In genomic region chr2:106165556-106165955, GRCh38 we compare ENCODE assay signal across 25 cellular contexts. TPM values are rescaled to one million over a fixed set of nuclear protein-coding genes. Genes with fewer than 3 reads are reported as not detected.
DNase-seq lines count a peak whose midpoint lies in the region; ATAC-seq lines count a peak whose summit lies in the region.
"Had no signal": no experiment of that assay in that cellular context is flagged by ENCODE, and none has a peak within 500 bp of the region (broad histone marks: within the 10 kb centered on the region; RNA-seq: fewer than 3 reads in every experiment).

No MANE protein-coding gene starts in this region.

- peak overlapping the region; percentile 28 for H4K91ac ChIP-seq in trophoblast cell (ENCODE audit: low read depth, low read length)

- H2AK5ac ChIP-seq in trophoblast cell (ENCODE audit: low read length), result no peak overlapping the region

- no peak for ATAC-seq in activated T-cell treated with anti-CD3 and anti-CD28 coated beads, Interleukin-2, amount 50 U/mL, for 72 hours (replicated peaks in 1 of 2)
- ATAC-seq: gastroesophageal sphincter had no signal

- peaks cover 4% of the 10 kb centered on the region for H3K79me1 ChIP-seq in trophoblast cell (ENCODE audit: low read length)

- peaks cover 79% of the 10 kb centered on the region for H3K4me1 Mint-ChIP-seq in activated T-cell treated with anti-CD3 and anti-CD28 coated beads, Interleukin-2, amount 50 U/mL, for 72 hours (ENCODE audit: low read depth)

- no peak overlapping the region for H3K4me2 ChIP-seq in trophoblast cell (ENCODE audit: low read length)

- no peak overlapping the region for H3K23ac ChIP-seq in trophoblast cell (ENCODE audit: low read length)

- H3K4me3 ChIP-seq in trophoblast cell (ENCODE audit: low read depth, low read length), result no peak overlapping the region
- H3K4me3 ChIP-seq: gastroesophageal sphincter, ovary, right atrium auricular region had no signal

- peaks cover 9 to 14% of the 10 kb centered on the region in 2 experiments for H3K4me1 ChIP-seq in trophoblast cell (ENCODE audit: control insufficient read depth in 1 of 2, insufficient read depth in 2 of 2, low read length in 2 of 2)

- no peak overlapping the region for H2AFZ ChIP-seq in trophoblast cell (ENCODE audit: insufficient read depth, low read length, poor library complexity)

- no peak overlapping the region for H4K8ac ChIP-seq in trophoblast cell (ENCODE audit: low read depth, low read length)

- peaks cover 2 to 3% of the 10 kb centered on the region in 2 donors for H3K36me3 Mint-ChIP-seq in activated T-cell treated with anti-CD3 and anti-CD28 coated beads, Interleukin-2, amount 50 U/mL, for 72 hours (ENCODE audit: insufficient read depth in 2 of 2)

- no peak overlapping the region for H3K9ac ChIP-seq in trophoblast cell (ENCODE audit: low read length)

- H3K9me3 ChIP-seq in KOPT-K1 (ENCODE audit: insufficient read depth, low read length, poor library complexity, severe bottlenecking) (no peaks in the 10 kb centered on the region), trophoblast cell (ENCODE audit: insufficient read depth, low read depth, low read length) (peaks cover 1% of the 10 kb centered on the region)
- H3K9me3 ChIP-seq: gastroesophageal sphincter, ovary, right atrium auricular region had no signal

- H3K36me3 ChIP-seq in KOPT-K1 (ENCODE audit: insufficient read depth, low read length), result peaks cover 32% of the 10 kb centered on the region
- no peaks in the 10 kb centered on the region for H3K36me3 ChIP-seq in trophoblast cell (ENCODE audit: control insufficient read depth in 1 of 2, insufficient read depth in 2 of 2, low read length in 2 of 2)
- H3K36me3 ChIP-seq: gastroesophageal sphincter, ovary, right atrium auricular region had no signal

- no peak overlapping the region for H3K14ac ChIP-seq in trophoblast cell (ENCODE audit: low read length)

- no peak overlapping the region for H2BK120ac ChIP-seq in trophoblast cell (ENCODE audit: insufficient read depth, low read length, poor library complexity)

- H3K27ac Mint-ChIP-seq in activated T-cell treated with anti-CD3 and anti-CD28 coated beads, Interleukin-2, amount 50 U/mL, for 72 hours, result peak overlapping the region; percentile 30
- H3K27ac Mint-ChIP-seq: activated CD4-positive, alpha-beta memory T cell treated with anti-CD3 and anti-CD28 coated beads, Interleukin-2, amount 10 ng/mL, durations not matched to agents 7 days and 5 days had no signal

- no peaks in the 10 kb centered on the region for H3K9me3 Mint-ChIP-seq in activated T-cell treated with anti-CD3 and anti-CD28 coated beads, Interleukin-2, amount 50 U/mL, for 72 hours
- H3K9me3 Mint-ChIP-seq: activated CD4-positive, alpha-beta memory T cell treated with anti-CD3 and anti-CD28 coated beads, Interleukin-2, amount 10 ng/mL, durations not matched to agents 7 days and 5 days; brain had no signal

- H3K4ac ChIP-seq in trophoblast cell (ENCODE audit: low read depth, low read length), result no peak overlapping the region

- no peaks in the 10 kb centered on the region for H3K27me3 ChIP-seq in trophoblast cell (ENCODE audit: insufficient read depth, low read length)
- H3K27me3 ChIP-seq: gastroesophageal sphincter, ovary, right atrium auricular region had no signal

- no peaks in the 10 kb centered on the region for H3K27me3 Mint-ChIP-seq in activated T-cell treated with anti-CD3 and anti-CD28 coated beads, Interleukin-2, amount 50 U/mL, for 72 hours (ENCODE audit: low read depth)
- H3K27me3 Mint-ChIP-seq: activated CD4-positive, alpha-beta memory T cell treated with anti-CD3 and anti-CD28 coated beads, Interleukin-2, amount 10 ng/mL, durations not matched to agents 7 days and 5 days; brain had no signal

- peak overlapping the region; percentile 37 for H3K27ac ChIP-seq in KOPT-K1 (ENCODE audit: low read depth, low read length, poor library complexity, severe bottlenecking)
- no peak overlapping the region for H3K27ac ChIP-seq in trophoblast cell (ENCODE audit: low read depth, low read length)
- H3K27ac ChIP-seq: gastroesophageal sphincter, ovary, right atrium auricular region had no signal

- no peak overlapping the region for H3K18ac ChIP-seq in trophoblast cell (ENCODE audit: low read length)

- H4K12ac ChIP-seq in trophoblast cell (ENCODE audit: low read depth, low read length), result no peak overlapping the region

- H2BK5ac ChIP-seq in trophoblast cell (ENCODE audit: low read depth, low read length, poor library complexity), result no peak overlapping the region

- WGBS in trophoblast cell (ENCODE audit: extremely low coverage, insufficient coverage, insufficient read length), result no CpG with 5 or more reads among the region's 6 CpGs

- H2BK12ac ChIP-seq in trophoblast cell (ENCODE audit: low read length), result no peak overlapping the region

- no peak for DNase-seq in activated T-cell treated with anti-CD3 and anti-CD28 coated beads, Interleukin-2, amount 50 U/mL, for 72 hours
- DNase-seq in activated T-cell treated with anti-CD3 and anti-CD28 coated beads for 4 hours, result no peak
- peak; percentile 12 for DNase-seq in fibroblast of peridontal ligament (ENCODE audit: extremely low read depth)
- DNase-seq in trophoblast cell, result no peak
- DNase-seq in NCI-H1694 (lab: John Stamatoyannopoulos, UW), result no peak
- DNase-seq in activated gamma-delta T cell treated with Interleukin-2 at 50 U/mL for 16 hours, result no peak
- DNase-seq in NCI-H446 treated with DMSO at 0.1 percent for 48 hours (lab: John Stamatoyannopoulos, UW), result no peak
- DNase-seq: activated CD4-positive, alpha-beta memory T cell treated with anti-CD3 and anti-CD28 coated beads, Interleukin-2, amount 10 ng/mL, durations not matched to agents 7 days and 5 days; activated CD4-positive, CD25-positive, alpha-beta regulatory T cell; activated T-cell treated with anti-CD3 and anti-CD28 coated beads, Interleukin-2, amount 50 U/mL, for 48 hours; AML-193; effector memory CD4-positive, alpha-beta T cell; EL; kidney glomerular epithelial cell; NCI-H1417 treated with DMSO at 0.1 percent for 48 hours; NCI-H526; ovary; RPMI8226; stimulated activated CD4-positive, alpha-beta T cell treated with anti-CD3 and anti-CD28 coated beads, Interleukin-4, amount 100 ng/mL, for 24 hours; stimulated activated naive CD4-positive, alpha-beta T cell treated with Interleukin-2 at 50 U/mL for 16 hours; T1000 had no signal

- no peaks in the 10 kb centered on the region for H3K79me2 ChIP-seq in trophoblast cell (ENCODE audit: control insufficient read depth, insufficient read depth, low read length, poor library complexity)

- H3K4me3 Mint-ChIP-seq in activated T-cell treated with anti-CD3 and anti-CD28 coated beads, Interleukin-2, amount 50 U/mL, for 72 hours, result no peak overlapping the region
- H3K4me3 Mint-ChIP-seq: activated CD4-positive, alpha-beta memory T cell treated with anti-CD3 and anti-CD28 coated beads, Interleukin-2, amount 10 ng/mL, durations not matched to agents 7 days and 5 days had no signal

RNA-seq across cellular contexts. Expression of gene UXS1, which starts 28.5 kb away (rescaled TPM):
- 10 to 100 TPM; 33.9 to 39.9 TPM for total RNA-seq in activated T-cell treated with anti-CD3 and anti-CD28 coated beads, Interleukin-2, amount 50 U/mL, for 72 hours
- 49.0 and 50.2 TPM in 2 replicates for polyA plus RNA-seq in trophoblast cell (2013)
